In the genomic region with DNA sequence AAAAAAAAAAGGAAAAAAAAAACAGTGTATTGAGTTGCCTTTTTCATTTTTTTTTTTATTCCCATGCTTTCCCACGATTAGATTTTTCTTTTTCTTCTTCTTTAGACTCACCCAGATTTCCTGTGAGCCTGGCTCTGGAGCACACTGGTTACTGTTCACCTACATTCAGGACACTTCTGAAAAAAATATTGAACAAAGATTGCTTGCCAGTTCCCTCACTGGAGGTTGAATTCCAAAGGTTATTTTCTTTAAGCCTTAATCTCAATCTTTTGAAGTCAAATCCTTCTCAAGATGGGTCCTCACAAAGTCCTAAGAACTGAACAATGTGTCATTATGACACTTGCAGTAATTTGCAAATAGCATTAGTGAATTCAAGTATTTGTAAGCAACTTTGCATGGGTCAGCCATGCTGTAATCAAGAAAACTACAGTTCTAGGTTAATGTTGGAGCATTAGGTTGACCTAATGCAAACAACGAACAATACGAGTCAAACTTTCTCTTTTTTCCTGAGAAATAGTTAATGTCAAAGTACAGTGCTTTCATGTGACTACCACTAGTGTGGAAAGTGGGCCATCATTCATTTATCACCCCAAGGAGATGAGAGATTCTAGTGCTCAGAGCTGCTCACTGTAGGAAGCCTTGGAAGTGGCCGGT, we compare ENCODE assay signal across 19 cellular contexts. TPM values are rescaled to one million over a fixed set of nuclear protein-coding genes. Genes with fewer than 3 reads are reported as not detected.
A peak's percentile ranks its signal among the peaks of the same experiment; 100 is the strongest.
DNase-seq lines count a peak whose midpoint lies in the region; ATAC-seq and TF ChIP-seq lines count a peak whose summit lies in the region.
"Had no signal": no experiment of that assay in that cellular context is flagged by ENCODE, and none has a peak within 500 bp of the region (broad histone marks: within the 10 kb centered on the region; RNA-seq: fewer than 3 reads in every experiment).

No MANE protein-coding gene starts in this region.

- POLR2A ChIA-PET in CD4-positive, alpha-beta T cell (lab: Charles Lee), result no interaction called here

- H3K4me3 ChIP-seq in right lobe of liver, result no peak overlapping the region
- H3K4me3 ChIP-seq: GM23338 had no signal

- WGBS in right lobe of liver (ENCODE audit: insufficient coverage, low coverage, low lambda C conversion rate, missing lambda C conversion rate), result 58% methylated on average over 4 of the region's 4 CpGs

- TF ChIP-seq POLR2A in right lobe of liver (IDR thresholded peaks at IDR 0.05), result no peak

- H3K9me3 ChIP-seq in CD4-positive, alpha-beta T cell (ENCODE audit: control insufficient read depth, low read length), result no peaks in the 10 kb centered on the region
- H3K9me3 ChIP-seq in right lobe of liver, result no peaks in the 10 kb centered on the region
- H3K9me3 ChIP-seq: BE2C had no signal

- no peaks in the 10 kb centered on the region for H3K9me3 Mint-ChIP-seq in activated T-cell treated with anti-CD3 and anti-CD28 coated beads, Interleukin-2, amount 50 U/mL, for 72 hours
- no peaks in the 10 kb centered on the region for H3K9me3 Mint-ChIP-seq in activated T-cell treated with anti-CD3 and anti-CD28 coated beads, Interleukin-2, amount 50 U/mL, for 24 hours
- no peaks in the 10 kb centered on the region for H3K9me3 Mint-ChIP-seq in CD4-positive, alpha-beta T cell
- H3K9me3 Mint-ChIP-seq in immature natural killer cell, result no peaks in the 10 kb centered on the region
- H3K9me3 Mint-ChIP-seq: GM23338, HFFc6 had no signal

- H3K4me1 Mint-ChIP-seq in activated T-cell treated with anti-CD3 and anti-CD28 coated beads, Interleukin-2, amount 50 U/mL, for 72 hours (ENCODE audit: low read depth), result peaks cover 14% of the 10 kb centered on the region
- H3K4me1 Mint-ChIP-seq in activated T-cell treated with anti-CD3 and anti-CD28 coated beads, Interleukin-2, amount 50 U/mL, for 24 hours (ENCODE audit: low read depth), result peaks cover 14% of the 10 kb centered on the region
- H3K4me1 Mint-ChIP-seq in CD4-positive, alpha-beta T cell (ENCODE audit: low read depth), result peaks cover 20% of the 10 kb centered on the region
- H3K4me1 Mint-ChIP-seq in immature natural killer cell, result peaks cover 23% of the 10 kb centered on the region in 2 donors

- peaks cover 0 to 26% (median 2%) of the 10 kb centered on the region in 4 donors for H3K4me1 ChIP-seq in right lobe of liver
- H3K4me1 ChIP-seq: BE2C had no signal

- H3K4me3 Mint-ChIP-seq in activated T-cell treated with anti-CD3 and anti-CD28 coated beads, Interleukin-2, amount 50 U/mL, for 72 hours, result no peak overlapping the region
- H3K4me3 Mint-ChIP-seq in activated T-cell treated with anti-CD3 and anti-CD28 coated beads, Interleukin-2, amount 50 U/mL, for 24 hours, result no peak overlapping the region
- H3K4me3 Mint-ChIP-seq in CD4-positive, alpha-beta T cell, result no peak overlapping the region
- no peak overlapping the region for H3K4me3 Mint-ChIP-seq in immature natural killer cell
- H3K4me3 Mint-ChIP-seq: CD4-positive, CD25-positive, alpha-beta regulatory T cell; GM23338; HFFc6; IgD-negative memory B cell had no signal

- intact Hi-C loops in CD4-positive, alpha-beta T cell (cut with DNase I, micrococcal nuclease), result no loop called here
- intact Hi-C loops in right lobe of liver (cut with DNase I), result no loop called here

- no peaks in the 10 kb centered on the region for H3K36me3 ChIP-seq in right lobe of liver
- H3K36me3 ChIP-seq: BE2C had no signal

- no peak for TF ChIP-seq CTCF in CD4-positive, alpha-beta T cell (IDR thresholded peaks at IDR 0.05)
- TF ChIP-seq CTCF in right lobe of liver (IDR thresholded peaks at IDR 0.05), result no peak

- H3K27ac ChIP-seq in CD4-positive, alpha-beta T cell (ENCODE audit: low read depth, low read length), result no peak overlapping the region
- peak overlapping the region in 2 of 3 donors; percentile 51 to 68 for H3K27ac ChIP-seq in right lobe of liver

- H3K27ac Mint-ChIP-seq in activated T-cell treated with anti-CD3 and anti-CD28 coated beads, Interleukin-2, amount 50 U/mL, for 72 hours, result peak overlapping the region; percentile 3
- no peak overlapping the region for H3K27ac Mint-ChIP-seq in activated T-cell treated with anti-CD3 and anti-CD28 coated beads, Interleukin-2, amount 50 U/mL, for 24 hours
- H3K27ac Mint-ChIP-seq in CD4-positive, alpha-beta T cell, result peak overlapping the region; percentile 59
- H3K27ac Mint-ChIP-seq in immature natural killer cell, result peak overlapping the region; percentile 4 to 64 (median 31)
- H3K27ac Mint-ChIP-seq: GM23338, HFFc6, IgD-negative memory B cell had no signal

- CTCF ChIA-PET in CD4-positive, alpha-beta T cell (lab: Charles Lee), result no interaction called here

- no peak for ATAC-seq in activated T-cell treated with anti-CD3 and anti-CD28 coated beads, Interleukin-2, amount 50 U/mL, for 72 hours (replicated peaks in 1 of 2)
- ATAC-seq in CD4-positive, alpha-beta T cell (ENCODE audit: poor library complexity), result no peak
- peak; percentile 65 to 88 (median 82) for ATAC-seq in right lobe of liver
- ATAC-seq: GM23338, HCT116 had no signal

- H3K27me3 Mint-ChIP-seq in activated T-cell treated with anti-CD3 and anti-CD28 coated beads, Interleukin-2, amount 50 U/mL, for 72 hours (ENCODE audit: low read depth), result no peaks in the 10 kb centered on the region
- no peaks in the 10 kb centered on the region for H3K27me3 Mint-ChIP-seq in activated T-cell treated with anti-CD3 and anti-CD28 coated beads, Interleukin-2, amount 50 U/mL, for 24 hours
- no peaks in the 10 kb centered on the region for H3K27me3 Mint-ChIP-seq in CD4-positive, alpha-beta T cell
- peaks cover 0 to 1% (median 0%) of the 10 kb centered on the region in 3 donors for H3K27me3 Mint-ChIP-seq in immature natural killer cell (ENCODE audit: low read depth in 3 of 3)
- H3K27me3 Mint-ChIP-seq: CD4-positive, CD25-positive, alpha-beta regulatory T cell had no signal

- H3K36me3 Mint-ChIP-seq in activated T-cell treated with anti-CD3 and anti-CD28 coated beads, Interleukin-2, amount 50 U/mL, for 72 hours (ENCODE audit: insufficient read depth in 2 of 2), result no peaks in the 10 kb centered on the region
- H3K36me3 Mint-ChIP-seq in activated T-cell treated with anti-CD3 and anti-CD28 coated beads, Interleukin-2, amount 50 U/mL, for 24 hours (ENCODE audit: low read depth), result no peaks in the 10 kb centered on the region
- no peaks in the 10 kb centered on the region for H3K36me3 Mint-ChIP-seq in CD4-positive, alpha-beta T cell (ENCODE audit: low read depth)
- peaks cover 0 to 9% (median 6%) of the 10 kb centered on the region in 3 donors for H3K36me3 Mint-ChIP-seq in immature natural killer cell

- no peaks in the 10 kb centered on the region for H3K27me3 ChIP-seq in CD4-positive, alpha-beta T cell (ENCODE audit: control insufficient read depth, insufficient read depth, low read length)
- no peaks in the 10 kb centered on the region for H3K27me3 ChIP-seq in right lobe of liver
- H3K27me3 ChIP-seq: BE2C had no signal

- no peak for DNase-seq in activated T-cell treated with anti-CD3 and anti-CD28 coated beads, Interleukin-2, amount 50 U/mL, for 72 hours
- DNase-seq in activated T-cell treated with anti-CD3 and anti-CD28 coated beads, Interleukin-2, amount 50 U/mL, for 24 hours, result no peak
- no peak for DNase-seq in CD4-positive, alpha-beta T cell
- DNase-seq in immature natural killer cell, result no peak
- DNase-seq in right lobe of liver, result no peak
- DNase-seq in Ammon's horn (ENCODE audit: low spot score), result no peak
- no peak for DNase-seq in DMS53 treated with DMSO at 0.1 percent for 48 hours (lab: John Stamatoyannopoulos, UW; ENCODE audit: unreplicated experiment)
- DNase-seq in HCEC 1CT, result no peak
- DNase-seq: 8988T; BE2C; C1 segment of cervical spinal cord; CD4-positive, CD25-positive, alpha-beta regulatory T cell; DMS153; DMS79 treated with DMSO at 0.1 percent for 48 hours; GF-D8; HFFc6 had no signal

RNA-seq across cellular contexts. Expression of a gene that starts 49.3 kb away (rescaled TPM):
- 100 to 1,000 TPM; 115 to 182 TPM for total RNA-seq in activated T-cell treated with anti-CD3 and anti-CD28 coated beads, Interleukin-2, amount 50 U/mL, for 72 hours
- 10 to 100 TPM; 11.8 to 14.7 TPM for total RNA-seq in CD4-positive, alpha-beta T cell
- polyA plus RNA-seq in immature natural killer cell, result 10 to 100 TPM; 18.9 to 37.6 (median 27.1) TPM
- total RNA-seq in right lobe of liver, result 100 to 1,000 TPM in 2 of 6 experiments, 10 to 100 TPM in 4; 24.3 to 139 (median 50.4) TPM

Comparison
In these comparisons a context has a peak if more than half of its experiments do, and no peak if none do; other contexts are left out.
1. ATAC-seq: peak in right lobe of liver (4 of 4); none in activated T-cell treated with anti-CD3 and anti-CD28 coated beads, Interleukin-2, amount 50 U/mL, for 72 hours (0 of 2) and CD4-positive, alpha-beta T cell (single experiment).